Comparison of ENCODE assay signal across 16 cellular contexts in genomic region chr9:37676411-37676830, GRCh38. TPM values are rescaled to one million over a fixed set of nuclear protein-coding genes. Genes with fewer than 3 reads are reported as not detected.
DNase-seq lines count a peak whose midpoint lies in the region; ATAC-seq and TF ChIP-seq lines count a peak whose summit lies in the region.
"Had no signal": no experiment of that assay in that cellular context is flagged by ENCODE, and none has a peak within 500 bp of the region (broad histone marks: within the 10 kb centered on the region; RNA-seq: fewer than 3 reads in every experiment).

No MANE protein-coding gene starts in this region.

- peaks cover 44% of the 10 kb centered on the region for H3K27me3 Mint-ChIP-seq in stimulated activated naive CD8-positive, alpha-beta T cell treated with anti-CD3 and anti-CD28 coated beads, Interleukin-15, amount 100 ng/mL, for 72 hours

- H3K9me3 ChIP-seq in left ventricle myocardium inferior (replicated peaks) (no peaks in the 10 kb centered on the region), left lung (no peaks in the 10 kb centered on the region)

- no peaks in the 10 kb centered on the region for H3K4me1 Mint-ChIP-seq in stimulated activated naive CD8-positive, alpha-beta T cell treated with anti-CD3 and anti-CD28 coated beads, Interleukin-15, amount 100 ng/mL, for 72 hours

- no peaks in the 10 kb centered on the region for H3K9me3 Mint-ChIP-seq in activated naive CD4-positive, alpha-beta T cell treated with anti-CD3 and anti-CD28 coated beads, Interleukin-2, amount 50 U/mL, for 72 hours
- no peaks in the 10 kb centered on the region for H3K9me3 Mint-ChIP-seq in stimulated activated naive CD8-positive, alpha-beta T cell treated with anti-CD3 and anti-CD28 coated beads, Interleukin-15, amount 100 ng/mL, for 72 hours

- peak overlapping the region; percentile 46 for H3K27ac ChIP-seq in left ventricle myocardium inferior (replicated peaks)
- no peak overlapping the region for H3K27ac ChIP-seq in left lung
- H3K27ac ChIP-seq: brain microvascular endothelial cell, epithelial cell of prostate had no signal

- no peak overlapping the region for H3K4me3 Mint-ChIP-seq in stimulated activated naive CD8-positive, alpha-beta T cell treated with anti-CD3 and anti-CD28 coated beads, Interleukin-15, amount 100 ng/mL, for 72 hours

- peak; percentile 81 for ATAC-seq in Right ventricle myocardium inferior
- no peak for ATAC-seq in activated naive CD4-positive, alpha-beta T cell treated with anti-CD3 and anti-CD28 coated beads, Interleukin-2, amount 50 U/mL, for 72 hours
- ATAC-seq in stimulated activated naive CD8-positive, alpha-beta T cell treated with anti-CD3 and anti-CD28 coated beads, Interleukin-15, amount 100 ng/mL, for 72 hours: no peak
- no peak for ATAC-seq in left lung

- no peak for DNase-seq in Right ventricle myocardium inferior (ENCODE audit: missing footprints)
- DNase-seq in cardiac septum (ENCODE audit: low spot score): no peak
- peak; percentile 94 for DNase-seq in NCI-H82 (lab: John Stamatoyannopoulos, UW)
- DNase-seq in left ventricle myocardium inferior: no peak
- DNase-seq in superior temporal gyrus (ENCODE audit: extremely low spot score): peak; percentile 78
- no peak for DNase-seq in activated naive CD4-positive, alpha-beta T cell treated with anti-CD3 and anti-CD28 coated beads, Interleukin-2, amount 50 U/mL, for 72 hours (ENCODE audit: low spot score in 2 of 2)
- no peak for DNase-seq in stimulated activated naive CD8-positive, alpha-beta T cell treated with anti-CD3 and anti-CD28 coated beads, Interleukin-15, amount 100 ng/mL, for 72 hours
- no peak for DNase-seq in left lung
- DNase-seq: activated CD8-positive, alpha-beta memory T cell treated with anti-CD3 and anti-CD28 coated beads, Interleukin-2, amount 50 U/mL, for 4 hours; brain microvascular endothelial cell; H7; islet precursor cell; KG1; OCI-M1 had no signal

- H3K4me3 ChIP-seq in left ventricle myocardium inferior: no peak overlapping the region
- H3K4me3 ChIP-seq in left lung: no peak overlapping the region

- no peaks in the 10 kb centered on the region for H3K36me3 Mint-ChIP-seq in activated naive CD4-positive, alpha-beta T cell treated with anti-CD3 and anti-CD28 coated beads, Interleukin-2, amount 50 U/mL, for 72 hours

- H3K36me3 ChIP-seq in left ventricle myocardium inferior: no peaks in the 10 kb centered on the region
- no peaks in the 10 kb centered on the region for H3K36me3 ChIP-seq in left lung
- H3K36me3 ChIP-seq: brain microvascular endothelial cell had no signal

- H3K4me1 ChIP-seq in left ventricle myocardium inferior (peaks cover 18% of the 10 kb centered on the region), left lung (no peaks in the 10 kb centered on the region)

- H3K27me3 ChIP-seq in left ventricle myocardium inferior (ENCODE audit: low read depth) (peaks cover 11% of the 10 kb centered on the region), left lung (peaks cover 0 to 18% of the 10 kb centered on the region in 2 donors)

- H3K27ac Mint-ChIP-seq in activated naive CD4-positive, alpha-beta T cell treated with anti-CD3 and anti-CD28 coated beads, Interleukin-2, amount 50 U/mL, for 72 hours: no peak overlapping the region
- H3K27ac Mint-ChIP-seq in stimulated activated naive CD8-positive, alpha-beta T cell treated with anti-CD3 and anti-CD28 coated beads, Interleukin-15, amount 100 ng/mL, for 72 hours: no peak overlapping the region

- TF ChIP-seq CTCF in left ventricle myocardium inferior (IDR thresholded peaks at IDR 0.05; ENCODE audit: borderline replicate concordance) (no peak), left lung (IDR thresholded peaks at IDR 0.05) (no peak)

- intact Hi-C loops in Right ventricle myocardium inferior (cut with DNase I) (no loop called here), cardiac septum (cut with DNase I) (no loop called here), left ventricle myocardium inferior (cut with micrococcal nuclease) (no loop called here), left lung (cut with DNase I) (no loop called here)

RNA-seq across cellular contexts. Expression of gene FRMPD1, which starts 25.7 kb away (rescaled TPM):
- total RNA-seq in Right ventricle myocardium inferior (1.9 TPM), cardiac septum (0.27 TPM), left ventricle myocardium inferior (1.1 TPM), left lung (not detected)
- total RNA-seq in activated naive CD4-positive, alpha-beta T cell treated with anti-CD3 and anti-CD28 coated beads, Interleukin-2, amount 50 U/mL, for 72 hours: not detected
- total RNA-seq: osteoblast had no signal

Comparison
In these comparisons a context has a peak if more than half of its experiments do, and no peak if none do; other contexts are left out.
1. DNase-seq: peak in NCI-H82 (single experiment) and superior temporal gyrus (single experiment); none in Right ventricle myocardium inferior (single experiment), cardiac septum (single experiment), left ventricle myocardium inferior (single experiment), activated naive CD4-positive, alpha-beta T cell treated with anti-CD3 and anti-CD28 coated beads, Interleukin-2, amount 50 U/mL, for 72 hours (0 of 2), stimulated activated naive CD8-positive, alpha-beta T cell treated with anti-CD3 and anti-CD28 coated beads, Interleukin-15, amount 100 ng/mL, for 72 hours (0 of 2) and left lung (0 of 2).